ENCODE assay signal across 1 cellular context in the genomic region with DNA sequence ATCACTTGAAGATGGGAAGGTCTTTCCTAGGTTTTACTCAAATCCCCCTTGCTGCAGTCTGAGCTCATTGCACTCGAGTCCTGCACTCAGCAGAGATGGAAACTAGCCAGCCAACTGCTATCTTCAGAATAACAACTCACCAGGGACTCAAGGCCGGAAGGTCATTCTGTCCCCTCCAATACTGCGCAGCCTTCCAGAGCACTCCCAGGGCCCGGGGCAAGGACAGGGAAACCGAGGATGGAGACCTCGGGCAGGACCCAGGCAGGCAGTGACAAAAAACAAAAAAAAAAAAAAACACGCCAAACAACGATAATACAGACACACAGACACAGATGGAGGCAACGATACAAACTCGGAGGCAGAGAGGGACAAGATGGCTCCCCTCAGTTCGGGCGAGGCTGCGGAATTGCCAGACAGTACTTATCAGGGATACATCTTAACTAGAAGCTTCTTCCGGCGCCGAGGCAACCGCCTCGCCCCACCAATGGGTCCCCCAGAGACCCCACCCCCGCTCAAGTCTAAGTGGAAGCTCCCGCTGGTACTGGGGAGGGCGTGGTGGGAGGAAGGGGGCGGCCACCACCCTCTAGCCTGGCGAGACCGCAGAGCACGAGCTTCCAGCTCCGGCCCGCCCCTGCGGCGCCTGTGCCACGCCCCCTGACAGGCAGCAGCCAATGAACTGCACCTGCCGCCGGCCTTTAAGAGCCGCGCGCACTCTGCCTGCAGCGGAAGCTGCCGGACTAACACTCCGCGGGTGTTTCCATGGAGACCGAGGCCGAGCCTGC.
TF ChIP-seq lines count a peak whose summit lies in the region.

No MANE protein-coding gene starts in this region.

TF ChIP-seq in WTC11, 78 proteins besides CTCF, POLR2A, EP300 and RAD21 (continued from another document):
- TF ChIP-seq, protein P1, sequence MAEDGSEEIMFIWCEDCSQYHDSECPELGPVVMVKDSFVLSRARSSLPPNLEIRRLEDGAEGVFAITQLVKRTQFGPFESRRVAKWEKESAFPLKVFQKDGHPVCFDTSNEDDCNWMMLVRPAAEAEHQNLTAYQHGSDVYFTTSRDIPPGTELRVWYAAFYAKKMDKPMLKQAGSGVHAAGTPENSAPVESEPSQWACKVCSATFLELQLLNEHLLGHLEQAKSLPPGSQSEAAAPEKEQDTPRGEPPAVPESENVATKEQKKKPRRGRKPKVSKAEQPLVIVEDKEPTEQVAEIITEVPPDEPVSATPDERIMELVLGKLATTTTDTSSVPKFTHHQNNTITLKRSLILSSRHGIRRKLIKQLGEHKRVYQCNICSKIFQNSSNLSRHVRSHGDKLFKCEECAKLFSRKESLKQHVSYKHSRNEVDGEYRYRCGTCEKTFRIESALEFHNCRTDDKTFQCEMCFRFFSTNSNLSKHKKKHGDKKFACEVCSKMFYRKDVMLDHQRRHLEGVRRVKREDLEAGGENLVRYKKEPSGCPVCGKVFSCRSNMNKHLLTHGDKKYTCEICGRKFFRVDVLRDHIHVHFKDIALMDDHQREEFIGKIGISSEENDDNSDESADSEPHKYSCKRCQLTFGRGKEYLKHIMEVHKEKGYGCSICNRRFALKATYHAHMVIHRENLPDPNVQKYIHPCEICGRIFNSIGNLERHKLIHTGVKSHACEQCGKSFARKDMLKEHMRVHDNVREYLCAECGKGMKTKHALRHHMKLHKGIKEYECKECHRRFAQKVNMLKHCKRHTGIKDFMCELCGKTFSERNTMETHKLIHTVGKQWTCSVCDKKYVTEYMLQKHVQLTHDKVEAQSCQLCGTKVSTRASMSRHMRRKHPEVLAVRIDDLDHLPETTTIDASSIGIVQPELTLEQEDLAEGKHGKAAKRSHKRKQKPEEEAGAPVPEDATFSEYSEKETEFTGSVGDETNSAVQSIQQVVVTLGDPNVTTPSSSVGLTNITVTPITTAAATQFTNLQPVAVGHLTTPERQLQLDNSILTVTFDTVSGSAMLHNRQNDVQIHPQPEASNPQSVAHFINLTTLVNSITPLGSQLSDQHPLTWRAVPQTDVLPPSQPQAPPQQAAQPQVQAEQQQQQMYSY (CRISPR knock-in tag; IDR thresholded peaks at IDR 0.05): no peak
- TF ChIP-seq ATF1 (CRISPR knock-in tag; IDR thresholded peaks at IDR 0.05) (no peak), ETV6 (CRISPR knock-in tag; IDR thresholded peaks at IDR 0.05) (0 out of 2 replicates have a peak, but pooled peaks have one; percentile 24), JUN (CRISPR knock-in tag; IDR thresholded peaks at IDR 0.05) (no peak), SP1 (CRISPR knock-in tag; conservative IDR thresholded peaks at IDR 0.05) (peak; percentile 81)
TF ChIP-seq in WTC11: peak in this region for 7.
